ENCODE assay signal across 9 cellular contexts in genomic region chr4:5888222-5888701, GRCh38. TPM values are rescaled to one million over a fixed set of nuclear protein-coding genes. Genes with fewer than 3 reads are reported as not detected.
A peak's percentile ranks its signal among the peaks of the same experiment; 100 is the strongest.
DNase-seq lines count a peak whose midpoint lies in the region; ATAC-seq and TF ChIP-seq lines count a peak whose summit lies in the region.
"Had no signal": no experiment of that assay in that cellular context is flagged by ENCODE, and none has a peak within 500 bp of the region (broad histone marks: within the 10 kb centered on the region; RNA-seq: fewer than 3 reads in every experiment).

No MANE protein-coding gene starts in this region.

- H3K9me2 ChIP-seq in PC-3 (replicated peaks; ENCODE audit: low read length), result no peaks in the 10 kb centered on the region

- H3K4me3 ChIP-seq in psoas muscle, result peak overlapping the region; percentile 37
- H3K4me3 ChIP-seq in PC-3 (ENCODE audit: low read length), result no peak overlapping the region

- CTCF ChIA-PET in PC-3 (lab: Charles Lee), result no interaction called here

- POLR2A ChIA-PET in PC-3 (lab: Charles Lee; ENCODE audit: unreplicated experiment), result no interaction called here

- H3K4me2 ChIP-seq in PC-3 (ENCODE audit: low read length), result no peak overlapping the region

- H3K9me3 ChIP-seq in psoas muscle (no peaks in the 10 kb centered on the region), PC-3 (ENCODE audit: low read length) (no peaks in the 10 kb centered on the region)

- TF ChIP-seq CTCF in psoas muscle (IDR thresholded peaks at IDR 0.05), result no peak
- no peak for TF ChIP-seq CTCF in PC-3 (conservative IDR thresholded peaks at IDR 0.05; ENCODE audit: low read depth, low read length)

- no peaks in the 10 kb centered on the region for H4K20me1 ChIP-seq in PC-3 (ENCODE audit: low read length)

- no peaks in the 10 kb centered on the region for H3K36me3 ChIP-seq in psoas muscle (ENCODE audit: insufficient read depth in 1 of 2, low read depth in 1 of 2)
- H3K36me3 ChIP-seq in PC-3 (ENCODE audit: low read depth, low read length), result no peaks in the 10 kb centered on the region

- no peak overlapping the region for H3K9ac ChIP-seq in PC-3 (ENCODE audit: low read length)

- no peaks in the 10 kb centered on the region for H3K79me2 ChIP-seq in PC-3 (ENCODE audit: low read length)

- peaks cover 0 to 68% (median 39%) of the 10 kb centered on the region in 3 donors for H3K27me3 ChIP-seq in psoas muscle (ENCODE audit: insufficient read depth in 3 of 3, low read length in 2 of 3)
- peaks cover 44% of the 10 kb centered on the region for H3K27me3 ChIP-seq in PC-3 (ENCODE audit: low read length)

- H3F3A ChIP-seq in PC-3 (ENCODE audit: low read length, unreplicated experiment), result no peaks in the 10 kb centered on the region

- H3K27ac ChIP-seq in psoas muscle (no peak overlapping the region), PC-3 (ENCODE audit: low read length) (no peak overlapping the region)

- peak; percentile 50 for DNase-seq in DMS53 treated with DMSO at 0.1 percent for 48 hours (lab: John Stamatoyannopoulos, UW; ENCODE audit: unreplicated experiment)
- DNase-seq in NCI-H345 treated with DMSO at 0.1 percent for 48 hours (lab: John Stamatoyannopoulos, UW; ENCODE audit: unreplicated experiment), result peak; percentile 27
- peak in 36 of 42 donors; percentile 48 to 87 (median 66) for DNase-seq in head of caudate nucleus
- DNase-seq in psoas muscle, result no peak
- no peak for DNase-seq in effector CD4-positive, alpha-beta T cell
- no peak for DNase-seq in PC-3
- DNase-seq in mucosa of gallbladder (ENCODE audit: low spot score), result no peak
- DNase-seq: activated naive CD4-positive, alpha-beta T cell treated with anti-CD3 and anti-CD28 coated beads, Interleukin-2, amount 10 ng/mL, durations not matched to agents 7 days and 5 days had no signal

- peaks cover 3% of the 10 kb centered on the region for H3K4me1 ChIP-seq in psoas muscle
- H3K4me1 ChIP-seq in PC-3 (ENCODE audit: insufficient read depth, low read length), result no peaks in the 10 kb centered on the region

- H2AFZ ChIP-seq in PC-3 (ENCODE audit: low read length), result no peak overlapping the region

- intact Hi-C loops in head of caudate nucleus (cut with DNase I) (no loop called here), psoas muscle (cut with DNase I) (no loop called here), PC-3 (cut with micrococcal nuclease) (no loop called here)

- no peak for ATAC-seq in psoas muscle
- no peak for ATAC-seq in PC-3
- no peak for ATAC-seq in esophagus mucosa

- BruUV-seq in PC-3 (replicated peaks; lab: Mats Ljungman, UMichigan), result no TSS peak

- WGBS in psoas muscle, 3 donors, result 1 to 8% (median 1%) methylated on average over 5 to 59 of the region's 59 CpGs

RNA-seq across cellular contexts. Expression of gene CRMP1, which starts 4.6 kb away (rescaled TPM):
- total RNA-seq in psoas muscle (under 1 TPM; 0.14 to 0.89 (median 0.41) TPM), PC-3 (2014; rRNA removed) (not detected in 2 replicates), mucosa of gallbladder (1.4 TPM), esophagus mucosa (1.8 TPM)
- polyA plus RNA-seq in psoas muscle, result under 1 TPM; 0.10 to 0.59 (median 0.13) TPM

Comparison
In these comparisons a context has a peak if more than half of its experiments do, and no peak if none do; other contexts are left out.
1. DNase-seq: peak in DMS53 treated with DMSO at 0.1 percent for 48 hours (single experiment), NCI-H345 treated with DMSO at 0.1 percent for 48 hours (single experiment) and head of caudate nucleus (36 of 42); none in psoas muscle (0 of 2), effector CD4-positive, alpha-beta T cell (single experiment), PC-3 (single experiment) and mucosa of gallbladder (single experiment).